Comparison of ENCODE assay signal across 11 cellular contexts in genomic region chr4:80592950-80593349, GRCh38.
A peak's percentile ranks its signal among the peaks of the same experiment; 100 is the strongest.
DNase-seq lines count a peak whose midpoint lies in the region; ATAC-seq, FAIRE-seq and TF ChIP-seq lines count a peak whose summit lies in the region.
"Had no signal": no experiment of that assay in that cellular context is flagged by ENCODE, and none has a peak within 500 bp of the region (broad histone marks: within the 10 kb centered on the region; RNA-seq: fewer than 3 reads in every experiment).

No MANE protein-coding gene starts in this region.

- intact Hi-C loops in cardiac septum (cut with DNase I) (no loop called here), esophagus muscularis mucosa (cut with DNase I) (no loop called here)

- POLR2A ChIA-PET in HEK293T (lab: Yijun Ruan, JAX) = no interaction called here

- FAIRE-seq in keratinocyte (lab: Jason Lieb, UNC) = no peak

- H3K27me3 ChIP-seq in keratinocyte (ENCODE audit: control insufficient read depth, extremely low read depth, insufficient read depth, low read length) (no peaks in the 10 kb centered on the region), osteoblast (ENCODE audit: insufficient read depth, low read length) (no peaks in the 10 kb centered on the region), esophagus muscularis mucosa (no peaks in the 10 kb centered on the region)

- dilution Hi-C loops in keratinocyte (cut with MboI; ENCODE audit: extremely low pct_ligation_motif_present, low sequenced_read_pairs) = no loop called here

- no peak overlapping the region for H2AFZ ChIP-seq in keratinocyte (ENCODE audit: control insufficient read depth, low read length)
- H2AFZ ChIP-seq in osteoblast (ENCODE audit: low read length) = no peak overlapping the region

- no peak overlapping the region for H3K4me3 ChIP-seq in keratinocyte (ENCODE audit: control insufficient read depth in 2 of 3, extremely low read depth in 1 of 3, insufficient read depth in 2 of 3, low read depth in 1 of 3, low read length in 3 of 3)
- H3K4me3 ChIP-seq in osteoblast (ENCODE audit: insufficient read depth, low read length) = no peak overlapping the region
- no peak overlapping the region for H3K4me3 ChIP-seq in esophagus muscularis mucosa

- peak; percentile 53 for ATAC-seq in GM18520 (IDR thresholded peaks at IDR 0.05; ENCODE audit: unreplicated experiment)

- H3K27ac ChIP-seq in keratinocyte (ENCODE audit: control insufficient read depth, insufficient read depth, low read length) (no peak overlapping the region), osteoblast (ENCODE audit: low read depth, low read length) (no peak overlapping the region), esophagus muscularis mucosa (replicated peaks in 1 of 4) (no peak overlapping the region)

- H3K9me1 ChIP-seq in keratinocyte (ENCODE audit: control insufficient read depth, extremely low read depth, insufficient read depth, low read length) = no peaks in the 10 kb centered on the region

- no peak for TF ChIP-seq POLR2A in esophagus muscularis mucosa (IDR thresholded peaks at IDR 0.05; ENCODE audit: low read depth)

- 50% methylated on average over 2 of the region's 2 CpGs for WGBS in esophagus muscularis mucosa

- TF ChIP-seq CTCF in keratinocyte (optimal IDR thresholded peaks at IDR 0.05 in 1 of 3, IDR thresholded peaks at IDR 0.05 in 1 of 3, conservative IDR thresholded peaks at IDR 0.05 in 1 of 3; ENCODE audit: extremely low read depth in 1 of 3, insufficient read depth in 2 of 3, low read length in 3 of 3) (peak in 2 of 3 experiments; percentile 20 to 34), osteoblast (IDR thresholded peaks at IDR 0.05; ENCODE audit: extremely low read depth, low read depth, low read length) (no peak), esophagus muscularis mucosa (IDR thresholded peaks at IDR 0.05) (no peak)

- H3K4me2 ChIP-seq in keratinocyte (ENCODE audit: control insufficient read depth, extremely low read depth, insufficient read depth, low read depth, low read length) = no peak overlapping the region
- H3K4me2 ChIP-seq in osteoblast (ENCODE audit: insufficient read depth, low read length) = no peak overlapping the region

- no peaks in the 10 kb centered on the region for H3K36me3 ChIP-seq in keratinocyte (ENCODE audit: control insufficient read depth in 2 of 2, extremely low read depth in 1 of 2, insufficient read depth in 2 of 2, low read length in 2 of 2)
- H3K36me3 ChIP-seq in osteoblast (ENCODE audit: insufficient read depth, low read length) = no peaks in the 10 kb centered on the region
- H3K36me3 ChIP-seq in esophagus muscularis mucosa = no peaks in the 10 kb centered on the region

- CTCF ChIA-PET in HEK293T (lab: Yijun Ruan, JAX) = interaction anchor here (0.6 kb wide), 1 partner anchor 326 kb away, joined by 3 read pairs; no protein-coding TSS in a partner anchor

- no peak overlapping the region for H3K9ac ChIP-seq in keratinocyte (ENCODE audit: control insufficient read depth, extremely low read depth, insufficient read depth, low read length)

- H3K4me1 ChIP-seq in keratinocyte (ENCODE audit: control insufficient read depth, extremely low read depth, insufficient read depth, low read length) (no peaks in the 10 kb centered on the region), osteoblast (ENCODE audit: insufficient read depth, low read length) (no peaks in the 10 kb centered on the region), esophagus muscularis mucosa (no peaks in the 10 kb centered on the region)

- H3K79me2 ChIP-seq in keratinocyte (ENCODE audit: control insufficient read depth, insufficient read depth, low read length) (no peaks in the 10 kb centered on the region), osteoblast (ENCODE audit: insufficient read depth, low read length) (no peaks in the 10 kb centered on the region)

- TF ChIP-seq EP300 in esophagus muscularis mucosa (IDR thresholded peaks at IDR 0.05) = no peak

- DNase-seq in HEK293T (ENCODE audit: extremely low spot score) (peak; percentile 18), NCI-H146 treated with DMSO at 0.1 percent for 48 hours (lab: John Stamatoyannopoulos, UW; ENCODE audit: unreplicated experiment) (peak; percentile 10), keratinocyte (ENCODE audit: low read depth, low spot score) (no peak), cardiac septum (ENCODE audit: low spot score) (no peak), osteoblast (ENCODE audit: insufficient read length, low spot score, missing footprints) (no peak), mesenteric fat pad (ENCODE audit: low spot score) (no peak), esophagus muscularis mucosa (ENCODE audit: extremely low spot score) (no peak)
- DNase-seq: effector memory CD4-positive, alpha-beta T cell; NCI-H2081 treated with DMSO at 0.1 percent for 48 hours; stimulated activated naive CD4-positive, alpha-beta T cell treated with Interleukin-2 at 50 U/mL for 16 hours had no signal

- H4K20me1 ChIP-seq in keratinocyte (ENCODE audit: control insufficient read depth, extremely low read depth, insufficient read depth, low read length) = no peaks in the 10 kb centered on the region
- no peaks in the 10 kb centered on the region for H4K20me1 ChIP-seq in osteoblast (ENCODE audit: insufficient read depth, low read length)

- H3K9me3 ChIP-seq in keratinocyte (ENCODE audit: control insufficient read depth, low read depth, low read length) (no peaks in the 10 kb centered on the region), osteoblast (ENCODE audit: low read depth, low read length) (no peaks in the 10 kb centered on the region), esophagus muscularis mucosa (no peaks in the 10 kb centered on the region)

TF ChIP-seq in HEK293T, 16 proteins besides CTCF, POLR2A, EP300 and RAD21:
- TF ChIP-seq FOXM1 (IDR thresholded peaks at IDR 0.05; ENCODE audit: borderline replicate concordance) (no peak), SP1 (IDR thresholded peaks at IDR 0.05) (no peak), L3MBTL2 (conservative IDR thresholded peaks at IDR 0.05) (no peak), FOXA1 (IDR thresholded peaks at IDR 0.05) (no peak), HDGF (IDR thresholded peaks at IDR 0.05; ENCODE audit: borderline replicate concordance) (no peak), NFRKB (IDR thresholded peaks at IDR 0.05) (no peak), LEF1 (IDR thresholded peaks at IDR 0.05; ENCODE audit: borderline replicate concordance) (no peak), ZNF384 (IDR thresholded peaks at IDR 0.05) (no peak), PKNOX1 (IDR thresholded peaks at IDR 0.05) (no peak), BHLHE40 (IDR thresholded peaks at IDR 0.05; ENCODE audit: borderline replicate concordance) (no peak), ELF4 (IDR thresholded peaks at IDR 0.05) (no peak), SUZ12 (IDR thresholded peaks at IDR 0.05) (no peak)

Comparison
In these comparisons a context has a peak if more than half of its experiments do, and no peak if none do; other contexts are left out.
1. DNase-seq: peak in HEK293T (single experiment) and NCI-H146 treated with DMSO at 0.1 percent for 48 hours (single experiment); none in keratinocyte (single experiment), cardiac septum (single experiment), osteoblast (single experiment), mesenteric fat pad (single experiment) and esophagus muscularis mucosa (single experiment).
2. CTCF ChIP-seq: peak in keratinocyte (2 of 3); none in osteoblast (single experiment) and esophagus muscularis mucosa (0 of 3).